Comparison of ENCODE assay signal across 30 cellular contexts in the genomic region with DNA sequence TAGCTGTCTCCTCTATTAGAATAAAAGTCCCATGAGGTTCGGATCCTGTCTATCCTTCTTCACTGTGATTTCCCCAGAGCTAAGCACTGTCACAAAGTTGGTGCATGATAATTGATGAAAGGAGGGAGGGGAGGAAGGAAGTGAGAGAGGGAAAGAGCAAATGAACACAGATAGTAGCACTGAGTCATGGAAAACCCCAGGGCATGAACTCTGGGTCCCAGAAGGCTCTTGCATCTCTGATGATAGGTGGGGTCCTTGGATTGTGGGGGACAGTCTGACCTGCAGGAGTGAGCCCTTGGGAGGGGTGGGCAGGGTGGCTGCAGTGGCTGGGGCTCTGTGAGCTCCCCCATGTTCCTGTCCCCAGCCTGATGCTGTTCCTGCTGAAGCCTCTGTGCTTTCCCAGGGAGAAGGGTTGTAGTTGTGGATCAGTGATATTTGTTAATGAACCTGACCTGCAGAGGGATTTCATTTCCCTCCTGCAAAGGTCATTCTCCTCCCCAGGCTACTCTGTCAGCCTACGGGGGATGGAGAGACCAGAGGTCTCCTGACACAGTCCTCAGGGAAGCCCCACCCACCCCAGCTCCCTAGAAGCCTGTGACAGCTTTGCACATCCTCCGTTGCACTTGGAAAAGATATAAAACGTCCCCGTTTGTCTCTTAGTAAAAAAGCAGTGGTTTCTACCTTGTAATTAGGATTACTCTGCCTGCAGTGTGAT.
DNase-seq lines count a peak whose midpoint lies in the region; FAIRE-seq and TF ChIP-seq lines count a peak whose summit lies in the region.
"Had no signal": no experiment of that assay in that cellular context is flagged by ENCODE, and none has a peak within 500 bp of the region (broad histone marks: within the 10 kb centered on the region; RNA-seq: fewer than 3 reads in every experiment).

No MANE protein-coding gene starts in this region.

- no peak for TF ChIP-seq RAD21 in H1 (IDR thresholded peaks at IDR 0.05 in 1 of 2, conservative IDR thresholded peaks at IDR 0.05 in 1 of 2; ENCODE audit: low read depth in 2 of 2, low read length in 2 of 2)

- no peak overlapping the region for H4K91ac ChIP-seq in H1 (replicated peaks; ENCODE audit: insufficient read length, low read length)

- H3K4ac ChIP-seq in H1 (replicated peaks; ENCODE audit: insufficient read length, low read depth, low read length), result no peak overlapping the region

- no peak for FAIRE-seq in H1 (lab: Jason Lieb, UNC)
- FAIRE-seq: GM12891, GM19239 had no signal

- H3K36me3 Mint-ChIP-seq in nephron progenitor cell (ENCODE audit: low read depth), result no peaks in the 10 kb centered on the region
- H3K36me3 Mint-ChIP-seq: CD8-positive, alpha-beta T cell had no signal

- H3K36me3 ChIP-seq in H1 (ENCODE audit: control insufficient read depth in 2 of 4, insufficient read depth in 4 of 4, low read length in 3 of 4), result no peaks in the 10 kb centered on the region
- H3K36me3 ChIP-seq: MG63 had no signal

- no peak overlapping the region for H2BK15ac ChIP-seq in H1 (ENCODE audit: low read length)

- no peak overlapping the region for H3K4me2 ChIP-seq in H1 (ENCODE audit: insufficient read depth in 1 of 2, low read depth in 2 of 2, low read length in 2 of 2)

- no peak overlapping the region for H3K56ac ChIP-seq in H1 (replicated peaks; ENCODE audit: insufficient read length, low read depth, low read length)

- H2BK120ac ChIP-seq in H1 (replicated peaks; ENCODE audit: low read depth, low read length), result no peak overlapping the region

- WGBS in H1 (ENCODE audit: extremely low coverage in 1 of 2, insufficient coverage in 1 of 2, insufficient read length in 1 of 2, insufficient replicate concordance in 2 of 2, low coverage in 1 of 2, low lambda C conversion rate in 2 of 2, missing lambda C conversion rate in 1 of 2), 2 experiments, result 94% methylated on average over 5 of the region's 5 CpGs; no CpG with 5 or more reads in 1 of the 2 experiments

- POLR2A ChIA-PET in H1 (lab: Charles Lee; ENCODE audit: partially characterized antibody), result interaction anchor here (1.1 kb wide), 1 partner anchor 14 kb away, joined by 3 read pairs; no protein-coding TSS in a partner anchor

- no peak overlapping the region for H3K4me3 ChIP-seq in H1 (ENCODE audit: extremely low read depth in 1 of 4, insufficient read depth in 2 of 4, low read depth in 3 of 4, low read length in 4 of 4)
- H3K4me3 ChIP-seq: MG63 had no signal

- H3K9ac ChIP-seq in H1 (replicated peaks in 1 of 4; ENCODE audit: extremely low read depth in 1 of 4, low read depth in 3 of 4, low read length in 3 of 4), result no peak overlapping the region

- H3K27ac Mint-ChIP-seq in nephron progenitor cell, result peak overlapping the region; percentile 9
- H3K27ac Mint-ChIP-seq: B cell; CD8-positive, alpha-beta T cell had no signal

- H2BK12ac ChIP-seq in H1 (ENCODE audit: low read depth, low read length), result peak overlapping the region; percentile 64; the same call in 1 of the 2 replicates

- H3K9me3 ChIP-seq in H1 (ENCODE audit: insufficient read depth in 2 of 2, low read depth in 1 of 2, low read length in 1 of 2), result 0 out of 4 replicates have a peak, but pooled peaks cover 0 to 1% of the 10 kb centered on the region in 2 experiments
- H3K9me3 ChIP-seq: Caco-2, MG63 had no signal

- peaks cover 21% of the 10 kb centered on the region for H3K9me3 Mint-ChIP-seq in nephron progenitor cell
- H3K9me3 Mint-ChIP-seq: CD8-positive, alpha-beta T cell had no signal

- CTCF ChIA-PET in H1 (lab: Charles Lee; ENCODE audit: partially characterized antibody), result interaction anchor here (0.7 to 2.7 kb wide), 5 partner anchors 12 to 312 kb away, joined by 3 to 16 read pairs (median 5); no protein-coding TSS in a partner anchor

- TF ChIP-seq CTCF in H1 (IDR thresholded peaks at IDR 0.05; ENCODE audit: control extremely low read depth in 1 of 3, insufficient read depth in 1 of 3, low read depth in 1 of 3, low read length in 3 of 3) (no peak), nephron progenitor cell (IDR thresholded peaks at IDR 0.05) (no peak), GM13977 (IDR thresholded peaks at IDR 0.05; ENCODE audit: extremely low read depth, insufficient read depth, missing control alignments) (no peak)

- TF ChIP-seq EP300 in H1 (IDR thresholded peaks at IDR 0.05; ENCODE audit: borderline replicate concordance in 1 of 2, low read depth in 2 of 2, low read length in 2 of 2), result no peak

- no peak for TF ChIP-seq POLR2A in H1 (IDR thresholded peaks at IDR 0.05; ENCODE audit: control extremely low read depth in 1 of 2, low read depth in 2 of 2, low read length in 2 of 2)

- H2BK20ac ChIP-seq in H1 (ENCODE audit: low read length), result no peak overlapping the region

- H4K20me1 ChIP-seq in H1 (replicated peaks in 1 of 2; ENCODE audit: control insufficient read depth in 1 of 2, insufficient read depth in 2 of 2, low read length in 2 of 2), result no peaks in the 10 kb centered on the region

- no peak overlapping the region for H4K8ac ChIP-seq in H1 (ENCODE audit: extremely low read depth, insufficient read depth, low read length)

- H3K23ac ChIP-seq in H1 (ENCODE audit: insufficient read length), result no peak overlapping the region

- H3K4me1 ChIP-seq in H1 (replicated peaks in 1 of 4; ENCODE audit: control insufficient read depth in 3 of 4, insufficient read depth in 4 of 4, low read length in 3 of 4), result peaks cover 5 to 19% (median 14%) of the 10 kb centered on the region in 4 experiments
- H3K4me1 ChIP-seq: Caco-2 had no signal

- in situ Hi-C loops in GM13977 (cut with MboI; ENCODE audit: low pct_unique_long_range_greater_than_20kb, low sequenced_read_pairs, unreplicated experiment), result no loop called here

- H3K23me2 ChIP-seq in H1 (ENCODE audit: low read depth, low read length), result peaks cover 3% of the 10 kb centered on the region; the same call in 1 of the 2 replicates

- no peaks in the 10 kb centered on the region for H3K27me3 ChIP-seq in H1 (replicated peaks in 1 of 4; ENCODE audit: control insufficient read depth in 3 of 4, extremely low read depth in 1 of 4, insufficient read depth in 3 of 4, low read length in 3 of 4)
- H3K27me3 ChIP-seq: MG63 had no signal

- H3K4me1 Mint-ChIP-seq in nephron progenitor cell, result peaks cover 17% of the 10 kb centered on the region
- H3K4me1 Mint-ChIP-seq: B cell had no signal

- H3K4me3 Mint-ChIP-seq in nephron progenitor cell, result no peak overlapping the region
- H3K4me3 Mint-ChIP-seq: B cell; CD8-positive, alpha-beta T cell had no signal

- peaks cover 19% of the 10 kb centered on the region for H3K27me3 Mint-ChIP-seq in nephron progenitor cell (ENCODE audit: low read depth, poor library complexity)

- no peak overlapping the region for H3K27ac ChIP-seq in H1 (ENCODE audit: low read depth, low read length)
- H3K27ac ChIP-seq: 22Rv1, C4-2B, RWPE1 had no signal

- no peaks in the 10 kb centered on the region for H3K79me2 ChIP-seq in H1 (ENCODE audit: control insufficient read depth in 1 of 2, insufficient read depth in 2 of 2, low read length in 2 of 2)

- no peak overlapping the region for H3K18ac ChIP-seq in H1 (ENCODE audit: extremely low read depth, low read length)

- H2AFZ ChIP-seq in H1 (ENCODE audit: low read length), result 0 out of 2 replicates have a peak overlapping the region, but pooled peaks have one; percentile 28

- H3K14ac ChIP-seq in H1 (ENCODE audit: insufficient read length), result no peak overlapping the region

- DNase-seq in NCI-H2227 (lab: John Stamatoyannopoulos, UW; ENCODE audit: unreplicated experiment) (peak; percentile 42), NCI-H2227 treated with DMSO at 0.1 percent for 48 hours (lab: John Stamatoyannopoulos, UW) (no peak), H1 (ENCODE audit: low read depth in 1 of 2, low spot score in 2 of 2) (no peak), nephron progenitor cell (no peak), cortex of kidney (lab: John Stamatoyannopoulos, UW) (no peak), amygdala (lab: John Stamatoyannopoulos, UW) (no peak), GM13977 (ENCODE audit: low spot score) (no peak)
- DNase-seq: CD8-positive, alpha-beta T cell; DMS 273 treated with DMSO at 0.1 percent for 48 hours; DMS79; EL; GDM1; H7; IMR-90; KG1; MG63; NCI-H1417 treated with DMSO at 0.1 percent for 48 hours; NCI-H187; NCI-H2081 treated with DMSO at 0.1 percent for 48 hours; NCI-H2171; NCI-H446; NCI-H524 treated with DMSO at 0.1 percent for 48 hours; SHP77 had no signal

- no peak overlapping the region for H4K5ac ChIP-seq in H1 (ENCODE audit: insufficient read length, low read depth, low read length)

- no peak overlapping the region for H2AK5ac ChIP-seq in H1 (ENCODE audit: low read depth, low read length)

- no peaks in the 10 kb centered on the region for H3K79me1 ChIP-seq in H1 (ENCODE audit: low read depth, low read length)

- peak overlapping the region; percentile 71; the same call in 1 of the 2 replicates for H2BK5ac ChIP-seq in H1 (ENCODE audit: low read depth, low read length)

TF ChIP-seq in H1, 55 proteins besides CTCF, POLR2A, EP300 and RAD21 (continues in another document):
- no peak for TF ChIP-seq PHF8 (conservative IDR thresholded peaks at IDR 0.05; ENCODE audit: low read depth, low read length)
- TF ChIP-seq POU5F1 (IDR thresholded peaks at IDR 0.05; ENCODE audit: low read depth, low read length), result no peak
- TF ChIP-seq RXRA (IDR thresholded peaks at IDR 0.05; ENCODE audit: insufficient read depth, low read depth, low read length), result no peak
- TF ChIP-seq JUND (IDR thresholded peaks at IDR 0.05; ENCODE audit: low read length), result no peak
- TF ChIP-seq FOSL1 (IDR thresholded peaks at IDR 0.05; ENCODE audit: insufficient read depth, low read depth, low read length), result no peak
- TF ChIP-seq CHD1 (IDR thresholded peaks at IDR 0.05; ENCODE audit: low read depth, low read length), result no peak
- no peak for TF ChIP-seq KDM5A (IDR thresholded peaks at IDR 0.05; ENCODE audit: low read length)
- TF ChIP-seq SIN3A (conservative IDR thresholded peaks at IDR 0.05 in 1 of 2, IDR thresholded peaks at IDR 0.05 in 1 of 2; ENCODE audit: low read depth in 1 of 2, low read length in 2 of 2), result no peak
- TF ChIP-seq EGR1 (IDR thresholded peaks at IDR 0.05; ENCODE audit: borderline replicate concordance, low read depth, low read length), result no peak
- no peak for TF ChIP-seq RFX5 (IDR thresholded peaks at IDR 0.05; ENCODE audit: borderline replicate concordance, low read depth, low read length)
- TF ChIP-seq SP1 (IDR thresholded peaks at IDR 0.05; ENCODE audit: low read depth, low read length), result no peak
- no peak for TF ChIP-seq NRF1 (IDR thresholded peaks at IDR 0.05; ENCODE audit: low read depth, low read length)
